Comparison of ENCODE assay signal across 1 cellular context in the genomic region with DNA sequence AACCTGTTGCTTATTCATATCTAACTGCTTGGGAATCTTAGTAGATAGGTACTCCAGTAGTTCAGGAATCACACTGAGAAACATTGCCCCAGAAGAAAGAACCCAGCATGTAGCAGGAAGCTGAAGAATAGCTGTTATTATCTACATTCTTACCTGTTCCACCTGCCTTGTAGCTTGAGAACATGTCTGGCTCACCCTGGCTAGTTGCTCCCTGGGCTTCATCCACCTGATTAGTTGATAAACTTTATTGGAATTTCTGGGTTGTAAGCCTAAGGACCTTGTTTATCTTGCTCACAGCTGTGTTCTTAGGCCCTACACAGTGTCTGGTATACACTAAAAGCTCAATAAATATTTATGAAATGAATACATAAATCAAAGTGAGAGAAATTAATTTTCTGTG.
TF ChIP-seq lines count a peak whose summit lies in the region.

No MANE protein-coding gene starts in this region.

TF ChIP-seq in WTC11, 78 proteins besides CTCF, POLR2A, EP300 and RAD21 (continued from another document):
- TF ChIP-seq, protein P1, sequence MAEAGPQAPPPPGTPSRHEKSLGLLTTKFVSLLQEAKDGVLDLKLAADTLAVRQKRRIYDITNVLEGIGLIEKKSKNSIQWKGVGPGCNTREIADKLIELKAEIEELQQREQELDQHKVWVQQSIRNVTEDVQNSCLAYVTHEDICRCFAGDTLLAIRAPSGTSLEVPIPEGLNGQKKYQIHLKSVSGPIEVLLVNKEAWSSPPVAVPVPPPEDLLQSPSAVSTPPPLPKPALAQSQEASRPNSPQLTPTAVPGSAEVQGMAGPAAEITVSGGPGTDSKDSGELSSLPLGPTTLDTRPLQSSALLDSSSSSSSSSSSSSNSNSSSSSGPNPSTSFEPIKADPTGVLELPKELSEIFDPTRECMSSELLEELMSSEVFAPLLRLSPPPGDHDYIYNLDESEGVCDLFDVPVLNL (CRISPR knock-in tag; IDR thresholded peaks at IDR 0.05; ENCODE audit: borderline replicate concordance, low read depth): no peak
- TF ChIP-seq, protein P2, sequence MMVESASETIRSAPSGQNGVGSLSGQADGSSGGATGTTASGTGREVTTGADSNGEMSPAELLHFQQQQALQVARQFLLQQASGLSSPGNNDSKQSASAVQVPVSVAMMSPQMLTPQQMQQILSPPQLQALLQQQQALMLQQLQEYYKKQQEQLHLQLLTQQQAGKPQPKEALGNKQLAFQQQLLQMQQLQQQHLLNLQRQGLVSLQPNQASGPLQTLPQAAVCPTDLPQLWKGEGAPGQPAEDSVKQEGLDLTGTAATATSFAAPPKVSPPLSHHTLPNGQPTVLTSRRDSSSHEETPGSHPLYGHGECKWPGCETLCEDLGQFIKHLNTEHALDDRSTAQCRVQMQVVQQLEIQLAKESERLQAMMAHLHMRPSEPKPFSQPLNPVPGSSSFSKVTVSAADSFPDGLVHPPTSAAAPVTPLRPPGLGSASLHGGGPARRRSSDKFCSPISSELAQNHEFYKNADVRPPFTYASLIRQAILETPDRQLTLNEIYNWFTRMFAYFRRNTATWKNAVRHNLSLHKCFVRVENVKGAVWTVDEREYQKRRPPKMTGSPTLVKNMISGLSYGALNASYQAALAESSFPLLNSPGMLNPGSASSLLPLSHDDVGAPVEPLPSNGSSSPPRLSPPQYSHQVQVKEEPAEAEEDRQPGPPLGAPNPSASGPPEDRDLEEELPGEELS (CRISPR knock-in tag; IDR thresholded peaks at IDR 0.05): no peak
- TF ChIP-seq, protein P3, sequence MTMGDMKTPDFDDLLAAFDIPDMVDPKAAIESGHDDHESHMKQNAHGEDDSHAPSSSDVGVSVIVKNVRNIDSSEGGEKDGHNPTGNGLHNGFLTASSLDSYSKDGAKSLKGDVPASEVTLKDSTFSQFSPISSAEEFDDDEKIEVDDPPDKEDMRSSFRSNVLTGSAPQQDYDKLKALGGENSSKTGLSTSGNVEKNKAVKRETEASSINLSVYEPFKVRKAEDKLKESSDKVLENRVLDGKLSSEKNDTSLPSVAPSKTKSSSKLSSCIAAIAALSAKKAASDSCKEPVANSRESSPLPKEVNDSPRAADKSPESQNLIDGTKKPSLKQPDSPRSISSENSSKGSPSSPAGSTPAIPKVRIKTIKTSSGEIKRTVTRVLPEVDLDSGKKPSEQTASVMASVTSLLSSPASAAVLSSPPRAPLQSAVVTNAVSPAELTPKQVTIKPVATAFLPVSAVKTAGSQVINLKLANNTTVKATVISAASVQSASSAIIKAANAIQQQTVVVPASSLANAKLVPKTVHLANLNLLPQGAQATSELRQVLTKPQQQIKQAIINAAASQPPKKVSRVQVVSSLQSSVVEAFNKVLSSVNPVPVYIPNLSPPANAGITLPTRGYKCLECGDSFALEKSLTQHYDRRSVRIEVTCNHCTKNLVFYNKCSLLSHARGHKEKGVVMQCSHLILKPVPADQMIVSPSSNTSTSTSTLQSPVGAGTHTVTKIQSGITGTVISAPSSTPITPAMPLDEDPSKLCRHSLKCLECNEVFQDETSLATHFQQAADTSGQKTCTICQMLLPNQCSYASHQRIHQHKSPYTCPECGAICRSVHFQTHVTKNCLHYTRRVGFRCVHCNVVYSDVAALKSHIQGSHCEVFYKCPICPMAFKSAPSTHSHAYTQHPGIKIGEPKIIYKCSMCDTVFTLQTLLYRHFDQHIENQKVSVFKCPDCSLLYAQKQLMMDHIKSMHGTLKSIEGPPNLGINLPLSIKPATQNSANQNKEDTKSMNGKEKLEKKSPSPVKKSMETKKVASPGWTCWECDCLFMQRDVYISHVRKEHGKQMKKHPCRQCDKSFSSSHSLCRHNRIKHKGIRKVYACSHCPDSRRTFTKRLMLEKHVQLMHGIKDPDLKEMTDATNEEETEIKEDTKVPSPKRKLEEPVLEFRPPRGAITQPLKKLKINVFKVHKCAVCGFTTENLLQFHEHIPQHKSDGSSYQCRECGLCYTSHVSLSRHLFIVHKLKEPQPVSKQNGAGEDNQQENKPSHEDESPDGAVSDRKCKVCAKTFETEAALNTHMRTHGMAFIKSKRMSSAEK (CRISPR knock-in tag; IDR thresholded peaks at IDR 0.05; ENCODE audit: borderline replicate concordance): no peak
- TF ChIP-seq, protein P4, sequence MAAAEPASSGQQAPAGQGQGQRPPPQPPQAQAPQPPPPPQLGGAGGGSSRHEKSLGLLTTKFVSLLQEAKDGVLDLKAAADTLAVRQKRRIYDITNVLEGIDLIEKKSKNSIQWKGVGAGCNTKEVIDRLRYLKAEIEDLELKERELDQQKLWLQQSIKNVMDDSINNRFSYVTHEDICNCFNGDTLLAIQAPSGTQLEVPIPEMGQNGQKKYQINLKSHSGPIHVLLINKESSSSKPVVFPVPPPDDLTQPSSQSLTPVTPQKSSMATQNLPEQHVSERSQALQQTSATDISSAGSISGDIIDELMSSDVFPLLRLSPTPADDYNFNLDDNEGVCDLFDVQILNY (CRISPR knock-in tag; IDR thresholded peaks at IDR 0.05): no peak
- TF ChIP-seq, protein P5, sequence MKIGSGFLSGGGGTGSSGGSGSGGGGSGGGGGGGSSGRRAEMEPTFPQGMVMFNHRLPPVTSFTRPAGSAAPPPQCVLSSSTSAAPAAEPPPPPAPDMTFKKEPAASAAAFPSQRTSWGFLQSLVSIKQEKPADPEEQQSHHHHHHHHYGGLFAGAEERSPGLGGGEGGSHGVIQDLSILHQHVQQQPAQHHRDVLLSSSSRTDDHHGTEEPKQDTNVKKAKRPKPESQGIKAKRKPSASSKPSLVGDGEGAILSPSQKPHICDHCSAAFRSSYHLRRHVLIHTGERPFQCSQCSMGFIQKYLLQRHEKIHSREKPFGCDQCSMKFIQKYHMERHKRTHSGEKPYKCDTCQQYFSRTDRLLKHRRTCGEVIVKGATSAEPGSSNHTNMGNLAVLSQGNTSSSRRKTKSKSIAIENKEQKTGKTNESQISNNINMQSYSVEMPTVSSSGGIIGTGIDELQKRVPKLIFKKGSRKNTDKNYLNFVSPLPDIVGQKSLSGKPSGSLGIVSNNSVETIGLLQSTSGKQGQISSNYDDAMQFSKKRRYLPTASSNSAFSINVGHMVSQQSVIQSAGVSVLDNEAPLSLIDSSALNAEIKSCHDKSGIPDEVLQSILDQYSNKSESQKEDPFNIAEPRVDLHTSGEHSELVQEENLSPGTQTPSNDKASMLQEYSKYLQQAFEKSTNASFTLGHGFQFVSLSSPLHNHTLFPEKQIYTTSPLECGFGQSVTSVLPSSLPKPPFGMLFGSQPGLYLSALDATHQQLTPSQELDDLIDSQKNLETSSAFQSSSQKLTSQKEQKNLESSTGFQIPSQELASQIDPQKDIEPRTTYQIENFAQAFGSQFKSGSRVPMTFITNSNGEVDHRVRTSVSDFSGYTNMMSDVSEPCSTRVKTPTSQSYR (CRISPR knock-in tag; IDR thresholded peaks at IDR 0.05): no peak
- TF ChIP-seq, protein P6, sequence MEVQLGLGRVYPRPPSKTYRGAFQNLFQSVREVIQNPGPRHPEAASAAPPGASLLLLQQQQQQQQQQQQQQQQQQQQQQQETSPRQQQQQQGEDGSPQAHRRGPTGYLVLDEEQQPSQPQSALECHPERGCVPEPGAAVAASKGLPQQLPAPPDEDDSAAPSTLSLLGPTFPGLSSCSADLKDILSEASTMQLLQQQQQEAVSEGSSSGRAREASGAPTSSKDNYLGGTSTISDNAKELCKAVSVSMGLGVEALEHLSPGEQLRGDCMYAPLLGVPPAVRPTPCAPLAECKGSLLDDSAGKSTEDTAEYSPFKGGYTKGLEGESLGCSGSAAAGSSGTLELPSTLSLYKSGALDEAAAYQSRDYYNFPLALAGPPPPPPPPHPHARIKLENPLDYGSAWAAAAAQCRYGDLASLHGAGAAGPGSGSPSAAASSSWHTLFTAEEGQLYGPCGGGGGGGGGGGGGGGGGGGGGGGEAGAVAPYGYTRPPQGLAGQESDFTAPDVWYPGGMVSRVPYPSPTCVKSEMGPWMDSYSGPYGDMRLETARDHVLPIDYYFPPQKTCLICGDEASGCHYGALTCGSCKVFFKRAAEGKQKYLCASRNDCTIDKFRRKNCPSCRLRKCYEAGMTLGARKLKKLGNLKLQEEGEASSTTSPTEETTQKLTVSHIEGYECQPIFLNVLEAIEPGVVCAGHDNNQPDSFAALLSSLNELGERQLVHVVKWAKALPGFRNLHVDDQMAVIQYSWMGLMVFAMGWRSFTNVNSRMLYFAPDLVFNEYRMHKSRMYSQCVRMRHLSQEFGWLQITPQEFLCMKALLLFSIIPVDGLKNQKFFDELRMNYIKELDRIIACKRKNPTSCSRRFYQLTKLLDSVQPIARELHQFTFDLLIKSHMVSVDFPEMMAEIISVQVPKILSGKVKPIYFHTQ (CRISPR knock-in tag; IDR thresholded peaks at IDR 0.05): no peak
- TF ChIP-seq MYBL2 (CRISPR knock-in tag; IDR thresholded peaks at IDR 0.05) (no peak), ZNF671 (CRISPR knock-in tag; IDR thresholded peaks at IDR 0.05) (no peak), TP53 (CRISPR knock-in tag; IDR thresholded peaks at IDR 0.05) (no peak), JAZF1 (CRISPR knock-in tag; IDR thresholded peaks at IDR 0.05) (no peak), NR1H2 (CRISPR knock-in tag; IDR thresholded peaks at IDR 0.05) (no peak)
- TF ChIP-seq, protein P7, sequence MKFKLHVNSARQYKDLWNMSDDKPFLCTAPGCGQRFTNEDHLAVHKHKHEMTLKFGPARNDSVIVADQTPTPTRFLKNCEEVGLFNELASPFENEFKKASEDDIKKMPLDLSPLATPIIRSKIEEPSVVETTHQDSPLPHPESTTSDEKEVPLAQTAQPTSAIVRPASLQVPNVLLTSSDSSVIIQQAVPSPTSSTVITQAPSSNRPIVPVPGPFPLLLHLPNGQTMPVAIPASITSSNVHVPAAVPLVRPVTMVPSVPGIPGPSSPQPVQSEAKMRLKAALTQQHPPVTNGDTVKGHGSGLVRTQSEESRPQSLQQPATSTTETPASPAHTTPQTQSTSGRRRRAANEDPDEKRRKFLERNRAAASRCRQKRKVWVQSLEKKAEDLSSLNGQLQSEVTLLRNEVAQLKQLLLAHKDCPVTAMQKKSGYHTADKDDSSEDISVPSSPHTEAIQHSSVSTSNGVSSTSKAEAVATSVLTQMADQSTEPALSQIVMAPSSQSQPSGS (CRISPR knock-in tag; IDR thresholded peaks at IDR 0.05; ENCODE audit: borderline replicate concordance, low read depth): no peak
